8 cellular contexts compared by ENCODE assay signal in the genomic region with DNA sequence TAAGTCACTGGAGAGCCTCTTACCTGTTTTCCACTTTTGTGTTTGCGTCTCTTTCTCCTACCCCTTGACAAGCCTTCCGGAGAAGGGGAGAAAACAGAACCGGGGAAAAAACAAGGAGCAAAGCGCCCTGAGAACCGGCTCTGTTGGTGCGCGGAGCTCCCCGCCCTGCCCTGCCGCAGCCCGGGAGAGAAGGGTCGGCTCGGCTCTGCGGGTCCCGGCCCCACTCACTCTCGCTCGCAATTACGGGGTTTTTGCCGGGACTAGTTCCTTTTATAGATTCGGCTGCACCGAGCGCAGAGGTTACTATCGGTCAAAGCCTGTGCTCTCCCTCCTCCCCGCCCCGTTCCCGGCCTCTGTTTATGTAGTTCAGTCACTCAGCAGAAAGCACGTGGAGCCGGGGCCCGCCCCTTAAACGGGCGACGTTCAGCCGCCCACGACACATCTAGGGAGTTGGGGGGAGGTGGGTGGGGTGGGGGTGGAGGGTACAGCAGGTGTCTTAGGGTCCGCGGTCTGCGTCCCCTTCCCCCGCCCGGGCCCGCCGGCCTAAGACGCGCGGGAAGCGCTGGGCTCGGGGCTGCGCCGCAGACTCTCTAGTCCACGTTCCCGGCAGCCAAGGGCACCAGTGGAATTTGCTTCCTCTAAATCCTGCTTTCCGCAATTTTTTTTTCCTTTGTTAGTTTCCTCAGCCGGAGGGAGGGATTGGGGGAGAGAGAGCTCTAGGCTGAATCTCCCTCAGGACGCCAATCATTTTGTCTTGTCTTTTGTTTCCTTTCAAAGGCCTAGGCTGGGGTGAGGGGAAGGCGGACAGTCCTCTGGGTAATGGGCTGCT. TPM values are rescaled to one million over a fixed set of nuclear protein-coding genes. Genes with fewer than 3 reads are reported as not detected.
DNase-seq lines count a peak whose midpoint lies in the region; ATAC-seq and TF ChIP-seq lines count a peak whose summit lies in the region.

A gene with protein sequence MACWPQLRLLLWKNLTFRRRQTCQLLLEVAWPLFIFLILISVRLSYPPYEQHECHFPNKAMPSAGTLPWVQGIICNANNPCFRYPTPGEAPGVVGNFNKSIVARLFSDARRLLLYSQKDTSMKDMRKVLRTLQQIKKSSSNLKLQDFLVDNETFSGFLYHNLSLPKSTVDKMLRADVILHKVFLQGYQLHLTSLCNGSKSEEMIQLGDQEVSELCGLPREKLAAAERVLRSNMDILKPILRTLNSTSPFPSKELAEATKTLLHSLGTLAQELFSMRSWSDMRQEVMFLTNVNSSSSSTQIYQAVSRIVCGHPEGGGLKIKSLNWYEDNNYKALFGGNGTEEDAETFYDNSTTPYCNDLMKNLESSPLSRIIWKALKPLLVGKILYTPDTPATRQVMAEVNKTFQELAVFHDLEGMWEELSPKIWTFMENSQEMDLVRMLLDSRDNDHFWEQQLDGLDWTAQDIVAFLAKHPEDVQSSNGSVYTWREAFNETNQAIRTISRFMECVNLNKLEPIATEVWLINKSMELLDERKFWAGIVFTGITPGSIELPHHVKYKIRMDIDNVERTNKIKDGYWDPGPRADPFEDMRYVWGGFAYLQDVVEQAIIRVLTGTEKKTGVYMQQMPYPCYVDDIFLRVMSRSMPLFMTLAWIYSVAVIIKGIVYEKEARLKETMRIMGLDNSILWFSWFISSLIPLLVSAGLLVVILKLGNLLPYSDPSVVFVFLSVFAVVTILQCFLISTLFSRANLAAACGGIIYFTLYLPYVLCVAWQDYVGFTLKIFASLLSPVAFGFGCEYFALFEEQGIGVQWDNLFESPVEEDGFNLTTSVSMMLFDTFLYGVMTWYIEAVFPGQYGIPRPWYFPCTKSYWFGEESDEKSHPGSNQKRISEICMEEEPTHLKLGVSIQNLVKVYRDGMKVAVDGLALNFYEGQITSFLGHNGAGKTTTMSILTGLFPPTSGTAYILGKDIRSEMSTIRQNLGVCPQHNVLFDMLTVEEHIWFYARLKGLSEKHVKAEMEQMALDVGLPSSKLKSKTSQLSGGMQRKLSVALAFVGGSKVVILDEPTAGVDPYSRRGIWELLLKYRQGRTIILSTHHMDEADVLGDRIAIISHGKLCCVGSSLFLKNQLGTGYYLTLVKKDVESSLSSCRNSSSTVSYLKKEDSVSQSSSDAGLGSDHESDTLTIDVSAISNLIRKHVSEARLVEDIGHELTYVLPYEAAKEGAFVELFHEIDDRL (N-terminal part only) (minus strand): TSS at position 244 of the 829 bp plus-strand sequence. CDS start 24,476 bp downstream, outside the sequence.

- H3K4me3 ChIP-seq in GM12865 (ENCODE audit: low read depth, low read length) (peak within 1 kb of the TSS; percentile 43), RWPE2 (ENCODE audit: severe bottlenecking) (peak within 1 kb of the TSS; percentile 45), fibroblast of the aortic adventitia (ENCODE audit: low read depth, low read length) (peak within 1 kb of the TSS; percentile 76)

- ATAC-seq in HG03521 (IDR thresholded peaks at IDR 0.05; ENCODE audit: unreplicated experiment) = peak; percentile 39
- ATAC-seq in RWPE2 (ENCODE audit: low read depth) = peak; percentile 57
- ATAC-seq in naive thymus-derived CD8-positive, alpha-beta T cell = peak; percentile 75 to 84
- no peak for ATAC-seq in GM19452 (IDR thresholded peaks at IDR 0.05; ENCODE audit: unreplicated experiment)

- H3K27me3 ChIP-seq in RWPE2 (ENCODE audit: insufficient read depth, poor library complexity, severe bottlenecking) = no peaks in the 10 kb centered on the region

- H3K36me3 Mint-ChIP-seq in naive thymus-derived CD8-positive, alpha-beta T cell = no peaks in the 10 kb centered on the region

- no peaks in the 10 kb centered on the region for H3K9me3 ChIP-seq in RWPE2 (ENCODE audit: severe bottlenecking)

- H3K27me3 Mint-ChIP-seq in naive thymus-derived CD8-positive, alpha-beta T cell = peaks cover 0 to 5% (median 0%) of the 10 kb centered on the region in 5 donors

- H3K36me3 ChIP-seq in RWPE2 (ENCODE audit: low read depth) = no peaks in the 10 kb centered on the region

- no peak for TF ChIP-seq CTCF in GM12865 (IDR thresholded peaks at IDR 0.05; ENCODE audit: insufficient read depth, low read depth, low read length, missing control alignments)
- TF ChIP-seq CTCF in RWPE2 (IDR thresholded peaks at IDR 0.05; ENCODE audit: poor library complexity, severe bottlenecking) = no peak
- TF ChIP-seq CTCF in fibroblast of the aortic adventitia (IDR thresholded peaks at IDR 0.05; ENCODE audit: insufficient read depth, low read length) = no peak

- peak within 1 kb of the TSS; percentile 89 to 96 (median 93) for H3K4me3 Mint-ChIP-seq in naive thymus-derived CD8-positive, alpha-beta T cell

- POLR2A ChIA-PET in naive thymus-derived CD8-positive, alpha-beta T cell (lab: Charles Lee) = no interaction called here

- peaks cover 13 to 42% (median 33%) of the 10 kb centered on the region in 4 donors for H3K4me1 Mint-ChIP-seq in naive thymus-derived CD8-positive, alpha-beta T cell

- H3K27ac Mint-ChIP-seq in naive thymus-derived CD8-positive, alpha-beta T cell = peak within 1 kb of the TSS in 8 of 10 donors; percentile 37 to 94 (median 74)

- DNase-seq in GM12865 (ENCODE audit: low read depth) (peak; percentile 74), RWPE2 (ENCODE audit: low spot score) (peak; percentile 89), activated gamma-delta T cell (lab: John Stamatoyannopoulos, UW) (peak; percentile 22), fibroblast of the aortic adventitia (ENCODE audit: low read depth) (peak; percentile 86)
- DNase-seq in naive thymus-derived CD8-positive, alpha-beta T cell = peak; percentile 47 to 84 (median 71)
- peak; percentile 52 for DNase-seq in stimulated activated naive CD4-positive, alpha-beta T cell treated with Interleukin-2 at 50 U/mL for 16 hours (lab: John Stamatoyannopoulos, UW)

- H3K27ac ChIP-seq in RWPE2 (ENCODE audit: poor library complexity, severe bottlenecking) = peak within 1 kb of the TSS; percentile 34

- H3K9me3 Mint-ChIP-seq in naive thymus-derived CD8-positive, alpha-beta T cell = no peaks in the 10 kb centered on the region

- H3K4me1 ChIP-seq in RWPE2 (ENCODE audit: insufficient read depth, poor library complexity, severe bottlenecking) = peaks cover 5% of the 10 kb centered on the region

RNA-seq across cellular contexts. Expression of the gene that starts here (rescaled TPM):
- total RNA-seq in fibroblast of the aortic adventitia (ENCODE audit: low replicate concordance) = 40.1 and 45.0 TPM in 2 replicates
- under 1 TPM; 0.65 to 0.93 TPM for total RNA-seq in naive thymus-derived CD8-positive, alpha-beta T cell
- polyA plus RNA-seq in naive thymus-derived CD8-positive, alpha-beta T cell = under 1 TPM in 2 of 3 donors, not detected in 1; 0.13 to 0.22 TPM

Comparison
In these comparisons a context has a peak if more than half of its experiments do, and no peak if none do; other contexts are left out.
1. RNA of the gene that starts here (total RNA-seq): 40.1 to 45.0 TPM in fibroblast of the aortic adventitia; 0.65 to 0.93 TPM in naive thymus-derived CD8-positive, alpha-beta T cell; every median in the first group is over 10 times any median in the second.
2. Peak in DNase-seq and ATAC-seq in naive thymus-derived CD8-positive, alpha-beta T cell; RNA of the gene not detected or under 1 TPM.
3. DNase-seq: peak in every context shown above with its lines; median percentile 89 in RWPE2; 86 in fibroblast of the aortic adventitia; 74 in GM12865; 71 in naive thymus-derived CD8-positive, alpha-beta T cell; 52 in stimulated activated naive CD4-positive, alpha-beta T cell treated with Interleukin-2 at 50 U/mL for 16 hours; 22 in activated gamma-delta T cell.
4. Peak in every context shown above with its lines, with median percentiles within 50 percentile points of each other: H3K4me3 ChIP-seq.